16 cellular contexts compared by ENCODE assay signal in genomic region chr2:226665306-226665831, GRCh38.
"Had no signal": no experiment of that assay in that cellular context is flagged by ENCODE, and none has a peak within 500 bp of the region (broad histone marks: within the 10 kb centered on the region; RNA-seq: fewer than 3 reads in every experiment).

No MANE protein-coding gene starts in this region.

- H3K36me3 Mint-ChIP-seq: naive thymus-derived CD4-positive, alpha-beta T cell; stimulated activated memory B cell treated with anti-CD40 and anti-IgM and Interleukin-4, amounts not matched to agents 10 μg/mL and 1 μg/mL and 100 μg/mL, for 72 hours had no signal

- H3K9me3 Mint-ChIP-seq: stimulated activated memory B cell treated with anti-CD40 and anti-IgM and Interleukin-4, amounts not matched to agents 10 μg/mL and 1 μg/mL and 100 μg/mL, for 72 hours; stimulated activated naive CD8-positive, alpha-beta T cell treated with anti-CD3 and anti-CD28 coated beads, Interleukin-15, Interleukin-2, amounts not matched to agents 100 ng/mL and 50 ng/mL, for 24 hours had no signal

- H3K27ac ChIP-seq: epithelial cell of prostate, esophagus muscularis mucosa, right atrium auricular region, transverse colon had no signal

- ATAC-seq: gastrocnemius medialis; heart right ventricle; naive thymus-derived CD4-positive, alpha-beta T cell; stimulated activated memory B cell treated with anti-CD40 and anti-IgM and Interleukin-4, amounts not matched to agents 10 μg/mL and 1 μg/mL and 100 μg/mL, for 72 hours had no signal

- DNase-seq: central memory CD4-positive, alpha-beta T cell; effector memory CD4-positive, alpha-beta T cell; gastrocnemius medialis; heart right ventricle; hypothalamus; kidney glomerular epithelial cell; naive thymus-derived CD4-positive, alpha-beta T cell; nephron progenitor cell; stimulated activated CD4-positive, alpha-beta T cell treated with anti-CD3 and anti-CD28 coated beads, Interleukin-4, amount 100 ng/mL, for 24 hours; transverse colon had no signal

- H3K27me3 ChIP-seq: esophagus muscularis mucosa, gastrocnemius medialis, right atrium auricular region, transverse colon had no signal

- H3K36me3 ChIP-seq: esophagus muscularis mucosa, gastrocnemius medialis, heart right ventricle, right atrium auricular region, thoracic aorta, transverse colon had no signal

- H3K4me3 Mint-ChIP-seq: naive thymus-derived CD4-positive, alpha-beta T cell; nephron progenitor cell; stimulated activated memory B cell treated with anti-CD40 and anti-IgM and Interleukin-4, amounts not matched to agents 10 μg/mL and 1 μg/mL and 100 μg/mL, for 72 hours; stimulated activated naive CD8-positive, alpha-beta T cell treated with anti-CD3 and anti-CD28 coated beads, Interleukin-15, Interleukin-2, amounts not matched to agents 100 ng/mL and 50 ng/mL, for 24 hours had no signal

- H3K4me1 Mint-ChIP-seq: stimulated activated memory B cell treated with anti-CD40 and anti-IgM and Interleukin-4, amounts not matched to agents 10 μg/mL and 1 μg/mL and 100 μg/mL, for 72 hours had no signal

- H3K9me3 ChIP-seq: esophagus muscularis mucosa, gastrocnemius medialis, heart right ventricle, right atrium auricular region, thoracic aorta, transverse colon had no signal

- H3K27ac Mint-ChIP-seq: naive thymus-derived CD4-positive, alpha-beta T cell; nephron progenitor cell; stimulated activated memory B cell treated with anti-CD40 and anti-IgM and Interleukin-4, amounts not matched to agents 10 μg/mL and 1 μg/mL and 100 μg/mL, for 72 hours; stimulated activated naive CD8-positive, alpha-beta T cell treated with anti-CD3 and anti-CD28 coated beads, Interleukin-15, Interleukin-2, amounts not matched to agents 100 ng/mL and 50 ng/mL, for 24 hours had no signal

- H3K4me3 ChIP-seq: esophagus muscularis mucosa, gastrocnemius medialis, heart right ventricle, right atrium auricular region, thoracic aorta, transverse colon had no signal
